16 cellular contexts compared by ENCODE assay signal in genomic region chr10:69160809-69161225, GRCh38. TPM values are rescaled to one million over a fixed set of nuclear protein-coding genes. Genes with fewer than 3 reads are reported as not detected.
DNase-seq lines count a peak whose midpoint lies in the region; ATAC-seq and TF ChIP-seq lines count a peak whose summit lies in the region.
"Had no signal": no experiment of that assay in that cellular context is flagged by ENCODE, and none has a peak within 500 bp of the region (broad histone marks: within the 10 kb centered on the region; RNA-seq: fewer than 3 reads in every experiment).

No MANE protein-coding gene starts in this region.

- no peaks in the 10 kb centered on the region for H3K4me1 ChIP-seq in left lung
- H3K4me1 ChIP-seq: BLaER1, pancreas, thyroid gland had no signal

- peak; percentile 34 for DNase-seq in AG20443 (ENCODE audit: low spot score)
- peak; percentile 2 for DNase-seq in HS-27A (ENCODE audit: low read depth)
- DNase-seq in astrocyte of the spinal cord (ENCODE audit: low read depth, low spot score): peak; percentile 2
- DNase-seq in left lung: no peak
- DNase-seq in T-helper 2 cell: no peak
- no peak for DNase-seq in retina
- DNase-seq: activated naive CD4-positive, alpha-beta T cell treated with Interleukin-2 at 50 U/mL for 16 hours; DMS153; KG1; NCI-H1436; pancreas; thyroid gland had no signal

- no peaks in the 10 kb centered on the region for H3K9me3 ChIP-seq in left lung
- H3K9me3 ChIP-seq: BLaER1, pancreas, thyroid gland had no signal

- H3K27ac ChIP-seq in left lung: no peak overlapping the region
- H3K27ac ChIP-seq: BLaER1, pancreas, thyroid gland had no signal

- intact Hi-C loops in left lung (cut with DNase I): no loop called here

- H3K4me3 ChIP-seq in astrocyte of the spinal cord (ENCODE audit: low read depth, low read length) (no peak overlapping the region), left lung (no peak overlapping the region)
- H3K4me3 ChIP-seq: BLaER1, pancreas, smooth muscle cell, thyroid gland had no signal

- in situ Hi-C loops in astrocyte of the spinal cord (cut with HindIII; ENCODE audit: low sequenced_read_pairs): no loop called here

- no peaks in the 10 kb centered on the region for H3K27me3 ChIP-seq in left lung
- H3K27me3 ChIP-seq: BLaER1, pancreas, thyroid gland had no signal

- H3K36me3 ChIP-seq in left lung: peaks cover 0 to 80% of the 10 kb centered on the region in 2 donors

- ATAC-seq in left lung: peak; percentile 27
- ATAC-seq in HG02610 (IDR thresholded peaks at IDR 0.05; ENCODE audit: unreplicated experiment): no peak
- ATAC-seq in GM21737 (IDR thresholded peaks at IDR 0.05; ENCODE audit: unreplicated experiment): no peak
- ATAC-seq: pancreas had no signal

- no peak for TF ChIP-seq CTCF in astrocyte of the spinal cord (IDR thresholded peaks at IDR 0.05; ENCODE audit: low read depth, low read length)
- no peak for TF ChIP-seq CTCF in left lung (IDR thresholded peaks at IDR 0.05)

RNA-seq across cellular contexts. Expression of gene SUPV3L1, which starts 19.2 kb away (rescaled TPM):
- 10 to 100 TPM; 15.8 to 22.3 TPM for total RNA-seq in left lung

RNA-seq across cellular contexts. Expression of gene VPS26A, which starts 36.8 kb away (rescaled TPM):
- total RNA-seq in left lung: 10 to 100 TPM; 50.6 to 60.7 TPM

RNA-seq across cellular contexts. Expression of gene HKDC1, which starts 59.3 kb away (rescaled TPM):
- 1 to 10 TPM; 4.5 to 9.7 TPM for total RNA-seq in left lung

Comparison
In these comparisons a context has a peak if more than half of its experiments do, and no peak if none do; other contexts are left out.
1. DNase-seq: peak in AG20443 (single experiment), HS-27A (single experiment) and astrocyte of the spinal cord (single experiment); none in left lung (0 of 2), T-helper 2 cell (0 of 5) and retina (single experiment).